14 cellular contexts compared by ENCODE assay signal in the genomic region with DNA sequence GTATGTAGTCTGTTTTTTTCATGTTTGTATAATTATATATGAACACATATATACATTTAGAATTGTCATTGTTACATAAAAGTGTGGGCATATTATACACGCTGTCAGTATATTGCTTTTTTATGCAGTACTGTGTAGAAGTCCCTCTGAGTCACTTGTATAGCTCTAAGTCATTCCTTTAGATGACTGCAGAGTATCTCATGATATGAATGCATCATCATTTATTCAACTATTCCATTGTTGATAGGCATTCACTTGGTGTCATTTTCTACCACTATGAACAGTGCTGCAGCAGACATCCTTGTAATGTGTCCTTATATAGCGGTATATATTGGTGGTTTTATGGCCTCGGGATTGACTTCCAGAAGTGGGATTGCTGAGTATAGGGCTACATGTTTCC.
"Had no signal": no experiment of that assay in that cellular context is flagged by ENCODE, and none has a peak within 500 bp of the region (broad histone marks: within the 10 kb centered on the region; RNA-seq: fewer than 3 reads in every experiment).

No MANE protein-coding gene starts in this region.

- H3K27ac Mint-ChIP-seq: activated naive CD4-positive, alpha-beta T cell treated with anti-CD3 and anti-CD28 coated beads for 36 hours; endodermal cell; memory B cell; natural killer cell treated with Interleukin-12 subunit alpha and Interleukin-12 subunit beta and Interleukin-15 and Interleukin-18, amount 100 ng/mL, for 72 hours had no signal

- H3K4me3 Mint-ChIP-seq: activated naive CD4-positive, alpha-beta T cell treated with anti-CD3 and anti-CD28 coated beads for 36 hours; endodermal cell; memory B cell; natural killer cell treated with Interleukin-12 subunit alpha and Interleukin-12 subunit beta and Interleukin-15 and Interleukin-18, amount 100 ng/mL, for 72 hours had no signal

- H3K27me3 Mint-ChIP-seq: memory B cell; natural killer cell treated with Interleukin-12 subunit alpha and Interleukin-12 subunit beta and Interleukin-15 and Interleukin-18, amount 100 ng/mL, for 72 hours had no signal

- ATAC-seq: heart right ventricle, left lung had no signal

- H3K9me3 ChIP-seq: heart right ventricle, left lung, right atrium auricular region, tibial nerve, vagina had no signal

- DNase-seq: activated CD4-positive, alpha-beta T cell treated with anti-CD3 and anti-CD28 coated beads, Interleukin-2, amount 50 U/mL, for 48 hours; activated naive CD4-positive, alpha-beta T cell treated with anti-CD3 and anti-CD28 coated beads for 36 hours; amniotic stem cell; brain microvascular endothelial cell; endodermal cell; heart right ventricle; islet precursor cell; left lung; nucleus accumbens had no signal
